Comparison of ENCODE assay signal across 10 cellular contexts in genomic region chr7:92967238-92967637, GRCh38.
"Had no signal": no experiment of that assay in that cellular context is flagged by ENCODE, and none has a peak within 500 bp of the region (broad histone marks: within the 10 kb centered on the region; RNA-seq: fewer than 3 reads in every experiment).

No MANE protein-coding gene starts in this region.

- ATAC-seq: HCT116, HepG2 had no signal

- H3K9me3 Mint-ChIP-seq: HFFc6 had no signal

- H3K4me1 Mint-ChIP-seq: IgD-negative memory B cell had no signal

- H2AFZ ChIP-seq: GM23248 had no signal

- H3K9me3 ChIP-seq: HAP-1 had no signal

- DNase-seq: GM23248, GOT3, H7, HFFc6, KBM-7 had no signal

- H3K4me3 ChIP-seq: GM23248, HAP-1 had no signal

- H3K4me3 Mint-ChIP-seq: HFFc6, IgD-negative memory B cell had no signal

- H3K9ac ChIP-seq: GM23248 had no signal

- H3K36me3 ChIP-seq: HAP-1 had no signal

- H3K27ac Mint-ChIP-seq: HFFc6, IgD-negative memory B cell had no signal

- H3K4me1 ChIP-seq: HAP-1 had no signal

- FAIRE-seq: HepG2 had no signal

- H3K27ac ChIP-seq: GM23248, HL-60 had no signal
